10 cellular contexts compared by ENCODE assay signal in genomic region chr12:6361834-6362233, GRCh38. TPM values are rescaled to one million over a fixed set of nuclear protein-coding genes. Genes with fewer than 3 reads are reported as not detected.
DNase-seq lines count a peak whose midpoint lies in the region; ATAC-seq, FAIRE-seq and TF ChIP-seq lines count a peak whose summit lies in the region.
"Had no signal": no experiment of that assay in that cellular context is flagged by ENCODE, and none has a peak within 500 bp of the region (broad histone marks: within the 10 kb centered on the region; RNA-seq: fewer than 3 reads in every experiment).

No MANE protein-coding gene starts in this region.

- H2AFZ ChIP-seq in HepG2 (ENCODE audit: low read length) (no peak overlapping the region), GM23248 (no peak overlapping the region)

- H3K27ac Mint-ChIP-seq in activated T-cell treated with anti-CD3 and anti-CD28 coated beads, Interleukin-2, amount 50 U/mL, for 24 hours, result peak overlapping the region; percentile 4
- peak overlapping the region; percentile 86 for H3K27ac Mint-ChIP-seq in type B pancreatic cell

- DNase-seq in activated T-cell treated with anti-CD3 and anti-CD28 coated beads, Interleukin-2, amount 50 U/mL, for 24 hours, result no peak
- no peak for DNase-seq in activated T-cell treated with anti-CD3 and anti-CD28 coated beads, Interleukin-2, amount 50 U/mL, for 48 hours
- DNase-seq in adrenal gland (peak in 4 of 7 donors; percentile 43 to 62 (median 48)), HepG2 (ENCODE audit: low spot score) (no peak), type B pancreatic cell (ENCODE audit: extremely low spot score, unreplicated experiment) (no peak), medulla oblongata (ENCODE audit: extremely low spot score) (no peak), NK-92 (lab: John Stamatoyannopoulos, UW; ENCODE audit: unreplicated experiment) (no peak), GM23248 (no peak)
- DNase-seq: NCI-H1694, pancreas had no signal

- H3K36me3 Mint-ChIP-seq in activated T-cell treated with anti-CD3 and anti-CD28 coated beads, Interleukin-2, amount 50 U/mL, for 24 hours (ENCODE audit: low read depth), result no peaks in the 10 kb centered on the region
- peaks cover 11% of the 10 kb centered on the region for H3K36me3 Mint-ChIP-seq in type B pancreatic cell

- no peak for TF ChIP-seq RAD21 in HepG2 (CRISPR knock-in tag; IDR thresholded peaks at IDR 0.05)

- H3K4me3 ChIP-seq in adrenal gland, result no peak overlapping the region
- no peak overlapping the region for H3K4me3 ChIP-seq in HepG2 (replicated peaks in 1 of 3; ENCODE audit: insufficient read depth in 1 of 3, low read depth in 2 of 3, low read length in 3 of 3)
- H3K4me3 ChIP-seq in GM23248, result no peak overlapping the region
- H3K4me3 ChIP-seq: pancreas had no signal

- H3K79me2 ChIP-seq in HepG2 (ENCODE audit: insufficient read depth, low read length) (no peaks in the 10 kb centered on the region), GM23248 (ENCODE audit: insufficient read depth) (no peaks in the 10 kb centered on the region)

- no peak for ATAC-seq in HepG2

- 68 to 90% (median 83%) methylated on average over 8 to 14 of the region's 14 CpGs for WGBS in adrenal gland, 4 donors
- WGBS in HepG2 (ENCODE audit: low lambda C conversion rate), result 97% methylated on average over 13 of the region's 14 CpGs
- WGBS in GM23248 (ENCODE audit: low coverage in 1 of 2, low lambda C conversion rate in 2 of 2, missing lambda C conversion rate in 2 of 2), 2 experiments, result 90 to 91% methylated on average over 14 of the region's 14 CpGs

- FAIRE-seq in HepG2 (lab: Jason Lieb, UNC), result no peak
- FAIRE-seq: pancreas had no signal

- H3K27ac ChIP-seq in adrenal gland (peak overlapping the region in 1 of 5 donors; percentile 67), HepG2 (ENCODE audit: extremely low read length, insufficient read depth, low read length) (no peak overlapping the region), GM23248 (no peak overlapping the region)
- H3K27ac ChIP-seq: pancreas had no signal

- H3K9me3 ChIP-seq in adrenal gland (replicated peaks in 1 of 3) (no peaks in the 10 kb centered on the region), HepG2 (ENCODE audit: low read length) (no peaks in the 10 kb centered on the region), GM23248 (ENCODE audit: low read depth) (no peaks in the 10 kb centered on the region)
- H3K9me3 ChIP-seq: pancreas had no signal

- TF ChIP-seq POLR2A in adrenal gland (IDR thresholded peaks at IDR 0.05) (no peak), HepG2 (IDR thresholded peaks at IDR 0.05; ENCODE audit: insufficient read depth in 1 of 2, low read depth in 2 of 2, low read length in 2 of 2) (no peak)

- no peaks in the 10 kb centered on the region for H3K9me2 ChIP-seq in GM23248 (ENCODE audit: insufficient read depth)

- H4K20me1 ChIP-seq in HepG2 (ENCODE audit: insufficient read depth, low read length) (no peaks in the 10 kb centered on the region), GM23248 (ENCODE audit: insufficient read depth) (no peaks in the 10 kb centered on the region)

- H3K4me3 Mint-ChIP-seq in activated T-cell treated with anti-CD3 and anti-CD28 coated beads, Interleukin-2, amount 50 U/mL, for 24 hours, result no peak overlapping the region
- peak overlapping the region; percentile 77 for H3K4me3 Mint-ChIP-seq in type B pancreatic cell

- in situ Hi-C loops in HepG2 (cut with HindIII; ENCODE audit: extremely low pct_ligation_motif_present, low pct_unique_long_range_greater_than_20kb), result no loop called here
- in situ Hi-C loops in GM23248 (cut with MboI), result no loop called here

- 0 out of 2 replicates have a peak overlapping the region, but pooled peaks have one; percentile 2 for H3K9ac ChIP-seq in HepG2 (ENCODE audit: insufficient read depth, low read depth, low read length)
- no peak overlapping the region for H3K9ac ChIP-seq in GM23248

- no peak for TF ChIP-seq EP300 in HepG2 (IDR thresholded peaks at IDR 0.05; ENCODE audit: low read depth in 2 of 2, low read length in 2 of 2)
- TF ChIP-seq EP300 in HepG2 (CRISPR knock-in tag; IDR thresholded peaks at IDR 0.05; ENCODE audit: borderline replicate concordance), result no peak

- BruUV-seq in HepG2 (replicated peaks; lab: Mats Ljungman, UMichigan), result no TSS peak

- peaks cover 0 to 8% of the 10 kb centered on the region in 2 donors for H3K4me1 ChIP-seq in adrenal gland (replicated peaks in 1 of 2)
- H3K4me1 ChIP-seq in HepG2 (ENCODE audit: insufficient read depth, low read length), result peaks cover 49% of the 10 kb centered on the region
- H3K4me1 ChIP-seq in GM23248 (ENCODE audit: insufficient read depth), result peaks cover 5% of the 10 kb centered on the region; the same call in 1 of the 2 replicates

- H3F3A ChIP-seq in GM23248 (ENCODE audit: insufficient read depth), result no peaks in the 10 kb centered on the region

- TF ChIP-seq CTCF in adrenal gland (IDR thresholded peaks at IDR 0.05), result no peak
- no peak for TF ChIP-seq CTCF in HepG2 (CRISPR knock-in tag; IDR thresholded peaks at IDR 0.05)
- no peak for TF ChIP-seq CTCF in type B pancreatic cell (conservative IDR thresholded peaks at IDR 0.05)

- H3K4me2 ChIP-seq in HepG2 (ENCODE audit: low read depth, low read length) (no peak overlapping the region), GM23248 (ENCODE audit: unreplicated experiment) (no peak overlapping the region)

- intact Hi-C loops in adrenal gland (cut with DNase I) (no loop called here), HepG2 (cut with micrococcal nuclease; ENCODE audit: unreplicated experiment) (no loop called here)

- H3K27me3 ChIP-seq in adrenal gland (no peaks in the 10 kb centered on the region), HepG2 (ENCODE audit: control insufficient read depth in 1 of 2, insufficient read depth in 2 of 2, low read length in 2 of 2) (no peaks in the 10 kb centered on the region), GM23248 (replicated peaks; ENCODE audit: insufficient read depth) (no peaks in the 10 kb centered on the region)
- H3K27me3 ChIP-seq: pancreas had no signal

- no peaks in the 10 kb centered on the region for H3K36me3 ChIP-seq in adrenal gland (replicated peaks in 1 of 2)
- H3K36me3 ChIP-seq in HepG2 (replicated peaks in 1 of 2; ENCODE audit: control insufficient read depth in 1 of 2, insufficient read depth in 2 of 2, low read length in 2 of 2), result no peaks in the 10 kb centered on the region
- H3K36me3 ChIP-seq in GM23248 (ENCODE audit: low read depth), result no peaks in the 10 kb centered on the region

- CTCF ChIA-PET in HepG2 (lab: Yijun Ruan, JAX; ENCODE audit: low intra/inter-chr PET ratio, low total read pairs), result no interaction called here

- POLR2A ChIA-PET in HepG2 (lab: Yijun Ruan, JAX), result interaction anchor here (1.9 to 5.4 kb wide), 4 partner anchors 13 to 26 kb away, joined by 8 to 42 read pairs (median 30); partner anchors contain the start of gene SCNN1A

- no peaks in the 10 kb centered on the region for H3K27me3 Mint-ChIP-seq in activated T-cell treated with anti-CD3 and anti-CD28 coated beads, Interleukin-2, amount 50 U/mL, for 24 hours
- H3K27me3 Mint-ChIP-seq in type B pancreatic cell, result no peaks in the 10 kb centered on the region

- peaks cover 27% of the 10 kb centered on the region for H3K4me1 Mint-ChIP-seq in activated T-cell treated with anti-CD3 and anti-CD28 coated beads, Interleukin-2, amount 50 U/mL, for 24 hours (ENCODE audit: low read depth)
- H3K4me1 Mint-ChIP-seq in type B pancreatic cell (ENCODE audit: unreplicated experiment), result peaks cover 5% of the 10 kb centered on the region

- no peaks in the 10 kb centered on the region for H3K9me3 Mint-ChIP-seq in activated T-cell treated with anti-CD3 and anti-CD28 coated beads, Interleukin-2, amount 50 U/mL, for 24 hours
- H3K9me3 Mint-ChIP-seq in type B pancreatic cell, result peaks cover 5% of the 10 kb centered on the region

RNA-seq across cellular contexts. Expression of gene SCNN1A, which starts 13.5 kb away (rescaled TPM):
- total RNA-seq in adrenal gland, result 10 to 100 TPM in 7 of 8 donors, 1 to 10 TPM in 1; 7.6 to 38.0 (median 17.3) TPM
- polyA plus RNA-seq in adrenal gland, result 1 to 10 TPM; 4.3 to 5.3 (median 5.1) TPM
- total RNA-seq in HepG2 (2016; rRNA removed; fragmentation: Illumina TruSeq; extraction: Trizol), result 0.63 and 1.5 TPM in 2 replicates
- 0.71 and 1.2 TPM in 2 replicates for total RNA-seq in HepG2 (2016; cell fraction: cytosol; rRNA removed; fragmentation: Illumina TruSeq; extraction: Trizol; ENCODE audit: low read depth)
- total RNA-seq in HepG2 (2016; cell fraction: insoluble cytoplasmic fraction; rRNA removed; fragmentation: Illumina TruSeq; extraction: Trizol), result 0.71 and 1.6 TPM in 2 replicates
- total RNA-seq in HepG2 (2016; cell fraction: membrane; rRNA removed; fragmentation: Illumina TruSeq; extraction: Trizol), result 0.72 and 0.87 TPM in 2 replicates
- total RNA-seq in HepG2 (2016; cell fraction: nucleus; rRNA removed; fragmentation: Illumina TruSeq; extraction: Trizol), result 1.8 and 5.0 TPM in 2 replicates
- 14.6 and 32.8 TPM in 2 replicates for polyA plus RNA-seq in HepG2 (2011; rRNA removed)
- 6.1 and 12.5 TPM in 2 replicates for polyA plus RNA-seq in HepG2 (2011; cell fraction: cytosol; rRNA removed)
- 24.9 and 39.4 TPM in 2 replicates for polyA plus RNA-seq in HepG2 (2011; cell fraction: nucleus; rRNA removed)
- 17.5 and 19.3 TPM in 2 replicates for polyA plus RNA-seq in HepG2 (2012)
- 0.22 and 0.41 TPM in 2 replicates for polyA plus RNA-seq in HepG2 (2016; cell fraction: cytosol; fragmentation: Illumina TruSeq; extraction: Trizol; ENCODE audit: low read depth)
- polyA plus RNA-seq in HepG2 (2016; cell fraction: insoluble cytoplasmic fraction; fragmentation: Illumina TruSeq; extraction: Trizol; ENCODE audit: low read depth), result 1.0 and 1.6 TPM in 2 replicates
- 0.66 and 1.1 TPM in 2 replicates for polyA plus RNA-seq in HepG2 (2016; cell fraction: membrane; fragmentation: Illumina TruSeq; extraction: Trizol; ENCODE audit: low read depth)
- 4.0 and 5.1 TPM in 2 replicates for polyA plus RNA-seq in HepG2 (2016; cell fraction: nucleus; fragmentation: Illumina TruSeq; extraction: Trizol; ENCODE audit: insufficient read depth, low read depth)
- polyA minus RNA-seq in HepG2 (2011; rRNA and poly(A)+ RNA removed; ENCODE audit: low replicate concordance), result 9.5 and 30.0 TPM in 2 replicates
- 5.9 and 14.3 TPM in 2 replicates for polyA minus RNA-seq in HepG2 (2011; cell fraction: cytosol; rRNA and poly(A)+ RNA removed)
- polyA minus RNA-seq in HepG2 (2011; cell fraction: nucleus; rRNA and poly(A)+ RNA removed), result 10.9 and 24.2 TPM in 2 replicates
- 29.2 and 72.7 TPM in 2 replicates for total RNA-seq in type B pancreatic cell (ENCODE audit: low replicate concordance)
- total RNA-seq in GM23248 (2014; rRNA removed; shearing (Covaris generic)), result 0.76 TPM in 1 of 2 replicates, not detected in the other
- polyA plus RNA-seq in GM23248 (2016; fragmentation: Nextera tagmentation; extraction: Ambion mirVana), result 0.25 and 0.59 TPM in 2 replicates

RNA-seq across cellular contexts. Expression of gene TNFRSF1A, which starts 20.0 kb away (rescaled TPM):
- total RNA-seq in adrenal gland, result 100 to 1,000 TPM; 181 to 386 (median 262) TPM
- 100 to 1,000 TPM in 2 of 3 donors, 10 to 100 TPM in 1; 91.8 to 167 (median 160) TPM for polyA plus RNA-seq in adrenal gland
- 21.9 and 41.5 TPM in 2 replicates for total RNA-seq in HepG2 (2016; rRNA removed; fragmentation: Illumina TruSeq; extraction: Trizol)
- 16.3 and 18.0 TPM in 2 replicates for total RNA-seq in HepG2 (2016; cell fraction: cytosol; rRNA removed; fragmentation: Illumina TruSeq; extraction: Trizol; ENCODE audit: low read depth)
- total RNA-seq in HepG2 (2016; cell fraction: insoluble cytoplasmic fraction; rRNA removed; fragmentation: Illumina TruSeq; extraction: Trizol), result 28.8 and 36.5 TPM in 2 replicates
- 19.8 and 22.3 TPM in 2 replicates for total RNA-seq in HepG2 (2016; cell fraction: membrane; rRNA removed; fragmentation: Illumina TruSeq; extraction: Trizol)
- 36.8 and 40.7 TPM in 2 replicates for total RNA-seq in HepG2 (2016; cell fraction: nucleus; rRNA removed; fragmentation: Illumina TruSeq; extraction: Trizol)
- polyA plus RNA-seq in HepG2 (2011; rRNA removed), result 41.4 and 61.2 TPM in 2 replicates
- 53.0 and 53.4 TPM in 2 replicates for polyA plus RNA-seq in HepG2 (2011; cell fraction: cytosol; rRNA removed)
- 67.2 and 67.4 TPM in 2 replicates for polyA plus RNA-seq in HepG2 (2011; cell fraction: nucleus; rRNA removed)
- 40.9 and 56.2 TPM in 2 replicates for polyA plus RNA-seq in HepG2 (2012)
- polyA plus RNA-seq in HepG2 (2016; cell fraction: cytosol; fragmentation: Illumina TruSeq; extraction: Trizol; ENCODE audit: low read depth), result 5.2 and 6.8 TPM in 2 replicates
- polyA plus RNA-seq in HepG2 (2016; cell fraction: insoluble cytoplasmic fraction; fragmentation: Illumina TruSeq; extraction: Trizol; ENCODE audit: low read depth), result 31.8 and 38.4 TPM in 2 replicates
- 14.3 and 15.5 TPM in 2 replicates for polyA plus RNA-seq in HepG2 (2016; cell fraction: membrane; fragmentation: Illumina TruSeq; extraction: Trizol; ENCODE audit: low read depth)
- polyA plus RNA-seq in HepG2 (2016; cell fraction: nucleus; fragmentation: Illumina TruSeq; extraction: Trizol; ENCODE audit: insufficient read depth, low read depth), result 75.7 and 99.5 TPM in 2 replicates
- 88.8 and 131 TPM in 2 replicates for polyA minus RNA-seq in HepG2 (2011; rRNA and poly(A)+ RNA removed; ENCODE audit: low replicate concordance)
- 52.9 and 68.3 TPM in 2 replicates for polyA minus RNA-seq in HepG2 (2011; cell fraction: cytosol; rRNA and poly(A)+ RNA removed)
- polyA minus RNA-seq in HepG2 (2011; cell fraction: nucleus; rRNA and poly(A)+ RNA removed), result 54.3 and 80.4 TPM in 2 replicates
- 79.1 and 222 TPM in 2 replicates for total RNA-seq in type B pancreatic cell (ENCODE audit: low replicate concordance)
- total RNA-seq in GM23248 (2014; rRNA removed; shearing (Covaris generic)), result 247 and 343 TPM in 2 replicates
- 183 and 197 TPM in 2 replicates for polyA plus RNA-seq in GM23248 (2016; fragmentation: Nextera tagmentation; extraction: Ambion mirVana)

RNA-seq across cellular contexts. Expression of gene LTBR, which starts 22.1 kb away (rescaled TPM):
- total RNA-seq in adrenal gland, result 100 to 1,000 TPM; 108 to 295 (median 174) TPM
- 100 to 1,000 TPM in 2 of 3 donors, 10 to 100 TPM in 1; 71.0 to 165 (median 119) TPM for polyA plus RNA-seq in adrenal gland
- total RNA-seq in HepG2 (2016; rRNA removed; fragmentation: Illumina TruSeq; extraction: Trizol), result 12.1 and 34.8 TPM in 2 replicates
- 24.4 and 24.5 TPM in 2 replicates for total RNA-seq in HepG2 (2016; cell fraction: cytosol; rRNA removed; fragmentation: Illumina TruSeq; extraction: Trizol; ENCODE audit: low read depth)
- 11.6 and 40.0 TPM in 2 replicates for total RNA-seq in HepG2 (2016; cell fraction: insoluble cytoplasmic fraction; rRNA removed; fragmentation: Illumina TruSeq; extraction: Trizol)
- total RNA-seq in HepG2 (2016; cell fraction: membrane; rRNA removed; fragmentation: Illumina TruSeq; extraction: Trizol), result 34.7 and 35.3 TPM in 2 replicates
- total RNA-seq in HepG2 (2016; cell fraction: nucleus; rRNA removed; fragmentation: Illumina TruSeq; extraction: Trizol), result 39.7 and 43.6 TPM in 2 replicates
- 31.4 and 39.0 TPM in 2 replicates for polyA plus RNA-seq in HepG2 (2011; rRNA removed)
- 23.7 and 29.3 TPM in 2 replicates for polyA plus RNA-seq in HepG2 (2011; cell fraction: cytosol; rRNA removed)
- 82.9 and 92.1 TPM in 2 replicates for polyA plus RNA-seq in HepG2 (2011; cell fraction: nucleus; rRNA removed)
- polyA plus RNA-seq in HepG2 (2012), result 25.8 and 37.8 TPM in 2 replicates
- 19.3 and 21.0 TPM in 2 replicates for polyA plus RNA-seq in HepG2 (2016; cell fraction: cytosol; fragmentation: Illumina TruSeq; extraction: Trizol; ENCODE audit: low read depth)
- 16.0 and 16.4 TPM in 2 replicates for polyA plus RNA-seq in HepG2 (2016; cell fraction: insoluble cytoplasmic fraction; fragmentation: Illumina TruSeq; extraction: Trizol; ENCODE audit: low read depth)
- 27.4 and 28.3 TPM in 2 replicates for polyA plus RNA-seq in HepG2 (2016; cell fraction: membrane; fragmentation: Illumina TruSeq; extraction: Trizol; ENCODE audit: low read depth)
- 117 and 123 TPM in 2 replicates for polyA plus RNA-seq in HepG2 (2016; cell fraction: nucleus; fragmentation: Illumina TruSeq; extraction: Trizol; ENCODE audit: insufficient read depth, low read depth)
- polyA minus RNA-seq in HepG2 (2011; rRNA and poly(A)+ RNA removed; ENCODE audit: low replicate concordance), result 16.2 and 29.7 TPM in 2 replicates
- polyA minus RNA-seq in HepG2 (2011; cell fraction: cytosol; rRNA and poly(A)+ RNA removed), result 11.5 and 14.0 TPM in 2 replicates
- 22.4 and 34.2 TPM in 2 replicates for polyA minus RNA-seq in HepG2 (2011; cell fraction: nucleus; rRNA and poly(A)+ RNA removed)
- 18.5 and 98.5 TPM in 2 replicates for total RNA-seq in type B pancreatic cell (ENCODE audit: low replicate concordance)
- 147 TPM in 2 replicates for total RNA-seq in GM23248 (2014; rRNA removed; shearing (Covaris generic))
- 113 and 117 TPM in 2 replicates for polyA plus RNA-seq in GM23248 (2016; fragmentation: Nextera tagmentation; extraction: Ambion mirVana)

RNA-seq across cellular contexts. Expression of gene PLEKHG6, which starts 51.4 kb away (rescaled TPM):
- total RNA-seq in adrenal gland (1 to 10 TPM in 2 of 8 donors, under 1 TPM in 5, not detected in 1; 0.23 to 1.9 (median 0.51) TPM), HepG2 (2016; rRNA removed; fragmentation: Illumina TruSeq; extraction: Trizol) (13.1 and 18.9 TPM in 2 replicates), type B pancreatic cell (ENCODE audit: low replicate concordance) (32.4 and 115 TPM in 2 replicates)
- polyA plus RNA-seq in adrenal gland (1 to 10 TPM in 1 of 3 donors, under 1 TPM in 1, not detected in 1; 0.32 to 5.8 TPM), HepG2 (2011; rRNA removed) (17.0 and 26.8 TPM in 2 replicates), GM23248 (2016; fragmentation: Nextera tagmentation; extraction: Ambion mirVana) (0.30 TPM in 1 of 2 replicates, not detected in the other)
- 11.1 and 14.7 TPM in 2 replicates for total RNA-seq in HepG2 (2016; cell fraction: cytosol; rRNA removed; fragmentation: Illumina TruSeq; extraction: Trizol; ENCODE audit: low read depth)
- total RNA-seq in HepG2 (2016; cell fraction: insoluble cytoplasmic fraction; rRNA removed; fragmentation: Illumina TruSeq; extraction: Trizol), result 15.0 and 16.9 TPM in 2 replicates
- total RNA-seq in HepG2 (2016; cell fraction: membrane; rRNA removed; fragmentation: Illumina TruSeq; extraction: Trizol), result 23.7 TPM in 2 replicates
- 15.6 and 19.7 TPM in 2 replicates for total RNA-seq in HepG2 (2016; cell fraction: nucleus; rRNA removed; fragmentation: Illumina TruSeq; extraction: Trizol)
- 12.8 and 29.8 TPM in 2 replicates for polyA plus RNA-seq in HepG2 (2011; cell fraction: cytosol; rRNA removed)
- polyA plus RNA-seq in HepG2 (2011; cell fraction: nucleus; rRNA removed), result 20.1 and 50.9 TPM in 2 replicates
- 16.4 and 22.2 TPM in 2 replicates for polyA plus RNA-seq in HepG2 (2012)
- polyA plus RNA-seq in HepG2 (2016; cell fraction: cytosol; fragmentation: Illumina TruSeq; extraction: Trizol; ENCODE audit: low read depth), result 16.0 and 16.1 TPM in 2 replicates
- 15.2 and 21.6 TPM in 2 replicates for polyA plus RNA-seq in HepG2 (2016; cell fraction: insoluble cytoplasmic fraction; fragmentation: Illumina TruSeq; extraction: Trizol; ENCODE audit: low read depth)
- 20.3 and 26.3 TPM in 2 replicates for polyA plus RNA-seq in HepG2 (2016; cell fraction: membrane; fragmentation: Illumina TruSeq; extraction: Trizol; ENCODE audit: low read depth)
- polyA plus RNA-seq in HepG2 (2016; cell fraction: nucleus; fragmentation: Illumina TruSeq; extraction: Trizol; ENCODE audit: insufficient read depth, low read depth), result 28.0 and 30.9 TPM in 2 replicates
- 0.70 and 23.3 TPM in 2 replicates for polyA minus RNA-seq in HepG2 (2011; rRNA and poly(A)+ RNA removed; ENCODE audit: low replicate concordance)
- polyA minus RNA-seq in HepG2 (2011; cell fraction: cytosol; rRNA and poly(A)+ RNA removed), result 8.8 and 12.8 TPM in 2 replicates
- polyA minus RNA-seq in HepG2 (2011; cell fraction: nucleus; rRNA and poly(A)+ RNA removed), result 13.3 and 16.5 TPM in 2 replicates
- not detected in 2 replicates for total RNA-seq in GM23248 (2014; rRNA removed; shearing (Covaris generic))

Comparison
In these comparisons a context has a peak if more than half of its experiments do, and no peak if none do; other contexts are left out.
1. DNase-seq: peak in adrenal gland (4 of 7); none in activated T-cell treated with anti-CD3 and anti-CD28 coated beads, Interleukin-2, amount 50 U/mL, for 24 hours (single experiment), activated T-cell treated with anti-CD3 and anti-CD28 coated beads, Interleukin-2, amount 50 U/mL, for 48 hours (0 of 2), HepG2 (single experiment), type B pancreatic cell (single experiment), medulla oblongata (single experiment), NK-92 (single experiment) and GM23248 (single experiment).